11 cellular contexts compared by ENCODE assay signal in genomic region chr2:54669677-54670484, GRCh38. TPM values are rescaled to one million over a fixed set of nuclear protein-coding genes. Genes with fewer than 3 reads are reported as not detected.
DNase-seq lines count a peak whose midpoint lies in the region; ATAC-seq and TF ChIP-seq lines count a peak whose summit lies in the region.
"Had no signal": no experiment of that assay in that cellular context is flagged by ENCODE, and none has a peak within 500 bp of the region (broad histone marks: within the 10 kb centered on the region; RNA-seq: fewer than 3 reads in every experiment).

No MANE protein-coding gene starts in this region.

- no peak overlapping the region for H3K4me3 ChIP-seq in BJ (ENCODE audit: low read depth, low read length)
- no peak overlapping the region for H3K4me3 ChIP-seq in esophagus muscularis mucosa

- no peak for ATAC-seq in GM18502 (IDR thresholded peaks at IDR 0.05; ENCODE audit: poor library complexity, unreplicated experiment)
- no peak for ATAC-seq in GM21360 (IDR thresholded peaks at IDR 0.05; ENCODE audit: unreplicated experiment)
- ATAC-seq in GM21717 (IDR thresholded peaks at IDR 0.05; ENCODE audit: unreplicated experiment), result no peak
- ATAC-seq: naive thymus-derived CD8-positive, alpha-beta T cell had no signal

- no peaks in the 10 kb centered on the region for H3K27me3 Mint-ChIP-seq in progenitor cell of endocrine pancreas
- H3K27me3 Mint-ChIP-seq: central memory CD8-positive, alpha-beta T cell; naive thymus-derived CD8-positive, alpha-beta T cell had no signal

- H3K36me3 ChIP-seq in BJ (ENCODE audit: control insufficient read depth, insufficient read depth, low read length) (peaks cover 5% of the 10 kb centered on the region), esophagus muscularis mucosa (peaks cover 10 to 61% (median 37%) of the 10 kb centered on the region in 4 donors)

- CTCF ChIA-PET in BJ (lab: Yijun Ruan, JAX), result no interaction called here

- peaks cover 44% of the 10 kb centered on the region for H3K36me3 Mint-ChIP-seq in progenitor cell of endocrine pancreas (ENCODE audit: insufficient read depth)

- TF ChIP-seq CTCF in BJ (IDR thresholded peaks at IDR 0.05; ENCODE audit: insufficient read depth, low read depth, low read length), result no peak
- TF ChIP-seq CTCF in esophagus muscularis mucosa (IDR thresholded peaks at IDR 0.05), result no peak
- TF ChIP-seq CTCF in progenitor cell of endocrine pancreas (IDR thresholded peaks at IDR 0.05; ENCODE audit: unreplicated experiment), result no peak

- POLR2A ChIA-PET in BJ (lab: Charles Lee), result no interaction called here

- H3K27ac Mint-ChIP-seq in progenitor cell of endocrine pancreas, result peak overlapping the region; percentile 26

- H3K27ac ChIP-seq in esophagus muscularis mucosa (replicated peaks in 1 of 4), result peak overlapping the region; percentile 82 to 87 (median 84)
- H3K27ac ChIP-seq: WERI-Rb-1 had no signal

- WGBS in esophagus muscularis mucosa, result 60% methylated on average over 7 of the region's 7 CpGs

- peak; percentile 78 for TF ChIP-seq EP300 in esophagus muscularis mucosa (IDR thresholded peaks at IDR 0.05)

- intact Hi-C loops in esophagus muscularis mucosa (cut with DNase I), result no loop called here

- TF ChIP-seq POLR2A in esophagus muscularis mucosa (IDR thresholded peaks at IDR 0.05; ENCODE audit: low read depth), result no peak

- H3K27me3 ChIP-seq in BJ (ENCODE audit: control insufficient read depth, insufficient read depth, low read length), result no peaks in the 10 kb centered on the region
- H3K27me3 ChIP-seq in esophagus muscularis mucosa, result no peaks in the 10 kb centered on the region

- H3K4me3 Mint-ChIP-seq in progenitor cell of endocrine pancreas (ENCODE audit: low read depth), result no peak overlapping the region
- H3K4me3 Mint-ChIP-seq: central memory CD8-positive, alpha-beta T cell; naive thymus-derived CD8-positive, alpha-beta T cell had no signal

- no peaks in the 10 kb centered on the region for H3K9me3 ChIP-seq in esophagus muscularis mucosa

- DNase-seq in BJ (ENCODE audit: low read depth), result peak; percentile 30
- DNase-seq in NOMO-1 treated with DMSO at 0.1 percent for 48 hours (lab: John Stamatoyannopoulos, UW; ENCODE audit: unreplicated experiment), result peak; percentile 79
- no peak for DNase-seq in esophagus muscularis mucosa (ENCODE audit: extremely low spot score)
- no peak for DNase-seq in progenitor cell of endocrine pancreas (ENCODE audit: low spot score, unreplicated experiment)
- no peak for DNase-seq in germinal center (ENCODE audit: low spot score)
- DNase-seq: naive thymus-derived CD8-positive, alpha-beta T cell; WERI-Rb-1 had no signal

- peaks cover 9% of the 10 kb centered on the region for H3K4me1 Mint-ChIP-seq in progenitor cell of endocrine pancreas (ENCODE audit: low read depth)

- peaks cover 87 to 100% (median 98%) of the 10 kb centered on the region in 4 donors for H3K4me1 ChIP-seq in esophagus muscularis mucosa

- no peaks in the 10 kb centered on the region for H3K9me3 Mint-ChIP-seq in progenitor cell of endocrine pancreas (ENCODE audit: low read depth)
- H3K9me3 Mint-ChIP-seq: central memory CD8-positive, alpha-beta T cell; naive thymus-derived CD8-positive, alpha-beta T cell had no signal

RNA-seq across cellular contexts. Expression of gene EML6, which starts 53.6 kb away (rescaled TPM):
- 0.18 and 0.36 TPM in 2 replicates for polyA plus RNA-seq in BJ (2011; rRNA removed)
- 0.47 and 1.5 TPM in 2 replicates for polyA minus RNA-seq in BJ (2011; rRNA and poly(A)+ RNA removed)
- total RNA-seq in esophagus muscularis mucosa, result 1 to 10 TPM in 1 of 4 donors, under 1 TPM in 3; 0.75 to 4.6 (median 0.89) TPM
- total RNA-seq in progenitor cell of endocrine pancreas, result 2.6 and 4.0 TPM in 2 replicates

Comparison
In these comparisons a context has a peak if more than half of its experiments do, and no peak if none do; other contexts are left out.
1. DNase-seq: peak in BJ (single experiment) and NOMO-1 treated with DMSO at 0.1 percent for 48 hours (single experiment); none in esophagus muscularis mucosa (single experiment), progenitor cell of endocrine pancreas (single experiment) and germinal center (single experiment).